ENCODE assay signal across 24 cellular contexts in the genomic region with DNA sequence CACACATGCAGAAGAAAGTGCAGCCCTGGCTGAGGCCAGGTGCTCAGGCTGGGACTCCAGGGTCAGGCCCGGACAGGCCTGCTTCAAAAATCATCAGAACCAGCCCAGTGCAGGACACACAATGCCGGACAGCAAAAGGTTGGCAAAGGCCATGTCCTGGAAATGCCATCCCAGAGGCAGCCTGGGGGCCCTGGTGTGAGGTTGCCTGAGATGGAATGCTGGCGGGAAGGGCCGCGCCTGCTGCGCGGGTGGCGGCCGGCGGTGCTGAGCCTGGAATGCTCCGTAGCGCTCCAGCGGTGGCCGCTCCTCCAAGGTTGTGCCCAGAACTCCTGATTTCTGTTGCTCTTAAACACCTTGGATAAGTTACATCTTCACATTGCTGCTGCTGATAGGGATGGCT. TPM values are rescaled to one million over a fixed set of nuclear protein-coding genes. Genes with fewer than 3 reads are reported as not detected.
A peak's percentile ranks its signal among the peaks of the same experiment; 100 is the strongest.
DNase-seq lines count a peak whose midpoint lies in the region; ATAC-seq, FAIRE-seq and TF ChIP-seq lines count a peak whose summit lies in the region.
"Had no signal": no experiment of that assay in that cellular context is flagged by ENCODE, and none has a peak within 500 bp of the region (broad histone marks: within the 10 kb centered on the region; RNA-seq: fewer than 3 reads in every experiment).

No MANE protein-coding gene starts in this region.

- intact Hi-C loops in left cardiac atrium (cut with DNase I) (no loop called here), K562 (cut with micrococcal nuclease) (no loop called here)

- H3K36me3 ChIP-seq in cardiac muscle cell = peaks cover 13% of the 10 kb centered on the region
- H3K36me3 ChIP-seq in K562 (ENCODE audit: control insufficient read depth, insufficient read depth, low read length) = peaks cover 76% of the 10 kb centered on the region; the same call in 1 of the 3 replicates
- H3K36me3 ChIP-seq in neuronal stem cell (replicated peaks in 1 of 2; ENCODE audit: control insufficient read depth in 2 of 2, insufficient read depth in 2 of 2, low read length in 2 of 2) = peaks cover 58 to 89% of the 10 kb centered on the region in 2 donors

- H4K8ac ChIP-seq in H9 (replicated peaks; ENCODE audit: insufficient read length, low read depth, low read length) (no peak overlapping the region), neuronal stem cell (ENCODE audit: low read depth, low read length) (no peak overlapping the region)

- no peaks in the 10 kb centered on the region for H3K27me3 Mint-ChIP-seq in H9 (ENCODE audit: low read depth)
- H3K27me3 Mint-ChIP-seq: B cell had no signal

- H3K23me2 ChIP-seq in H9 (ENCODE audit: insufficient read length, low read depth, low read length, poor library complexity, severe bottlenecking) = no peaks in the 10 kb centered on the region

- no CpG with 5 or more reads among the region's 14 CpGs for WGBS in H9 (ENCODE audit: extremely low coverage, insufficient read length, low lambda C conversion rate)
- 50% methylated on average over 2 of the region's 14 CpGs for WGBS in K562 (ENCODE audit: insufficient coverage, low coverage, missing lambda C conversion rate)
- WGBS in neuronal stem cell (ENCODE audit: extremely low coverage in 2 of 2, insufficient read length in 2 of 2, insufficient replicate concordance in 1 of 2), 2 donors = no CpG with 5 or more reads among the region's 14 CpGs

- FAIRE-seq in K562 (lab: Jason Lieb, UNC) = no peak
- FAIRE-seq: A204.1, D721Med, GM18507 had no signal

- H4K20me1 ChIP-seq in H9 (ENCODE audit: control insufficient read depth, insufficient read depth, insufficient read length) = no peaks in the 10 kb centered on the region
- H4K20me1 ChIP-seq in K562 (replicated peaks; ENCODE audit: control insufficient read depth, insufficient read depth, low read length) = no peaks in the 10 kb centered on the region

- H2AK5ac ChIP-seq in H9 (ENCODE audit: insufficient read length, low read length) = no peak overlapping the region
- no peak overlapping the region for H2AK5ac ChIP-seq in neuronal stem cell (ENCODE audit: low read depth, low read length)

- no peaks in the 10 kb centered on the region for H3K9me1 ChIP-seq in K562 (ENCODE audit: control insufficient read depth, insufficient read depth, low read length)

- H3K14ac ChIP-seq in H9 (ENCODE audit: insufficient read depth, low read length) = no peak overlapping the region
- no peak overlapping the region for H3K14ac ChIP-seq in neuronal stem cell (ENCODE audit: low read length)

- no peaks in the 10 kb centered on the region for H3K27me3 ChIP-seq in cardiac muscle cell
- no peaks in the 10 kb centered on the region for H3K27me3 ChIP-seq in H9 (ENCODE audit: insufficient read depth, low read length)
- H3K27me3 ChIP-seq in K562 (ENCODE audit: control insufficient read depth in 2 of 2, insufficient read depth in 2 of 2, low read length in 2 of 2) = no peaks in the 10 kb centered on the region
- H3K27me3 ChIP-seq in neuronal stem cell (ENCODE audit: control insufficient read depth in 3 of 3, insufficient read depth in 3 of 3, low read depth in 1 of 3, low read length in 3 of 3) = no peaks in the 10 kb centered on the region
- H3K27me3 ChIP-seq: SJCRH30 had no signal

- H2BK12ac ChIP-seq in H9 (ENCODE audit: insufficient read length, low read depth, low read length) (no peak overlapping the region), neuronal stem cell (ENCODE audit: low read length) (no peak overlapping the region)

- H3T11ph ChIP-seq in H9 (ENCODE audit: low read length) = no peak overlapping the region

- no peak for DNase-seq in cardiac muscle cell (ENCODE audit: low read depth in 1 of 2, low spot score in 1 of 2)
- no peak for DNase-seq in left cardiac atrium
- DNase-seq in H9 = no peak
- DNase-seq in K562 (ENCODE audit: extremely low read depth in 1 of 4, low spot score in 3 of 4) = no peak
- DNase-seq in neuronal stem cell (ENCODE audit: low spot score) = no peak
- no peak for DNase-seq in pons (ENCODE audit: low spot score)
- DNase-seq: DMS53, GDM1, MM.1S, NCI-H1092, NCI-H1436, NCI-H187 treated with DMSO at 0.1 percent for 48 hours, NCI-H226, NCI-H510A treated with DMSO at 0.1 percent for 48 hours, NCI-H748 treated with DMSO at 0.1 percent for 48 hours, SJCRH30 had no signal

- H3K4ac ChIP-seq in H9 (ENCODE audit: low read depth, low read length) = no peak overlapping the region
- no peak overlapping the region for H3K4ac ChIP-seq in neuronal stem cell (ENCODE audit: low read length)

- peak overlapping the region in 2 of 3 experiments; percentile 52 to 72; a peak in 2 of 7 replicates for H3K27ac Mint-ChIP-seq in H9
- H3K27ac Mint-ChIP-seq: B cell had no signal

- POLR2A ChIA-PET in K562 (lab: Yijun Ruan, JAX) = no interaction called here

- no TSS peak for BruUV-seq in K562 (replicated peaks; lab: Mats Ljungman, UMichigan)

- in situ Hi-C loops in K562 (cut with MboI) = no loop called here

- peak overlapping the region; percentile 49 for H3K27ac ChIP-seq in cardiac muscle cell
- no peak overlapping the region for H3K27ac ChIP-seq in H9 (ENCODE audit: insufficient read length, low read depth, low read length)
- no peak overlapping the region for H3K27ac ChIP-seq in K562 (ENCODE audit: extremely low read depth, low read depth, low read length)
- H3K27ac ChIP-seq in neuronal stem cell (replicated peaks; ENCODE audit: low read length) = no peak overlapping the region
- H3K27ac ChIP-seq: PC-9, SJCRH30 had no signal

- H2BK5ac ChIP-seq in H9 (ENCODE audit: insufficient read length, low read length) (no peak overlapping the region), neuronal stem cell (ENCODE audit: low read length) (no peak overlapping the region)

- H3K9me3 ChIP-seq in cardiac muscle cell (ENCODE audit: low read depth) = no peaks in the 10 kb centered on the region
- no peaks in the 10 kb centered on the region for H3K9me3 ChIP-seq in H9 (ENCODE audit: control insufficient read depth, low read depth, low read length)
- no peaks in the 10 kb centered on the region for H3K9me3 ChIP-seq in K562 (replicated peaks; ENCODE audit: control insufficient read depth, insufficient read depth, low read depth, low read length)
- H3K9me3 ChIP-seq in neuronal stem cell (replicated peaks in 1 of 2; ENCODE audit: control insufficient read depth in 2 of 2, insufficient read depth in 1 of 2, low read depth in 1 of 2, low read length in 2 of 2) = peaks cover 0 to 2% of the 10 kb centered on the region in 2 donors
- H3K9me3 ChIP-seq: SJCRH30 had no signal

- H3K4me1 ChIP-seq in cardiac muscle cell (ENCODE audit: low read depth) (peaks cover 6% of the 10 kb centered on the region), H9 (ENCODE audit: insufficient read depth, low read length) (no peaks in the 10 kb centered on the region), K562 (replicated peaks in 1 of 2; ENCODE audit: control insufficient read depth in 2 of 2, insufficient read depth in 2 of 2, low read length in 2 of 2) (peaks cover 0 to 29% of the 10 kb centered on the region in 2 experiments; a peak in 2 of 5 replicates), neuronal stem cell (ENCODE audit: control insufficient read depth in 2 of 2, insufficient read depth in 1 of 2, low read depth in 1 of 2, low read length in 2 of 2) (no peaks in the 10 kb centered on the region)

- no peak overlapping the region for H2BK15ac ChIP-seq in H9 (ENCODE audit: low read depth, low read length)
- H2BK15ac ChIP-seq in neuronal stem cell (ENCODE audit: low read length) = no peak overlapping the region

- no peak overlapping the region for H3K56ac ChIP-seq in H9 (ENCODE audit: insufficient read length, low read depth, low read length)

- H2AFZ ChIP-seq in H9 (ENCODE audit: low read length) (no peak overlapping the region), K562 (ENCODE audit: low read depth, low read length) (no peak overlapping the region), neuronal stem cell (ENCODE audit: low read length) (no peak overlapping the region)
- H2AFZ ChIP-seq: PC-9 had no signal

- H3K18ac ChIP-seq in H9 (ENCODE audit: insufficient read length, low read depth, low read length) (no peak overlapping the region), neuronal stem cell (ENCODE audit: low read length) (no peak overlapping the region)

- TF ChIP-seq POLR2A in K562 (conservative IDR thresholded peaks at IDR 0.05) = no peak

- H4K91ac ChIP-seq in H9 (ENCODE audit: insufficient read length, low read depth, low read length) (no peak overlapping the region), neuronal stem cell (ENCODE audit: low read depth, low read length, poor library complexity) (no peak overlapping the region)

- no peak overlapping the region for H4K5ac ChIP-seq in H9 (ENCODE audit: insufficient read length, low read depth, low read length)

- H2BK120ac ChIP-seq in H9 (ENCODE audit: low read depth, low read length, poor library complexity, severe bottlenecking) (no peak overlapping the region), neuronal stem cell (ENCODE audit: low read depth, low read length) (no peak overlapping the region)

- no peak for TF ChIP-seq RAD21 in K562 (CRISPR knock-in tag; conservative IDR thresholded peaks at IDR 0.05 in 1 of 2, IDR thresholded peaks at IDR 0.05 in 1 of 2)

- H3K4me3 ChIP-seq in cardiac muscle cell (no peak overlapping the region), K562 (no peak overlapping the region), neuronal stem cell (ENCODE audit: low read length in 2 of 2) (no peak overlapping the region)
- H3K4me3 ChIP-seq: PC-9, SJCRH30 had no signal

- H3K79me1 ChIP-seq in H9 (ENCODE audit: insufficient read depth, low read depth, low read length, poor library complexity, severe bottlenecking) (no peaks in the 10 kb centered on the region), neuronal stem cell (ENCODE audit: low read depth, low read length) (peaks cover 36% of the 10 kb centered on the region)

- H3K9ac ChIP-seq in H9 (ENCODE audit: extremely low read depth, insufficient read length, low read length) = no peak overlapping the region
- H3K9ac ChIP-seq in K562 (ENCODE audit: insufficient read depth in 1 of 2, low read depth in 2 of 2, low read length in 2 of 2) = no peak overlapping the region
- peak overlapping the region; percentile 50 for H3K9ac ChIP-seq in neuronal stem cell (ENCODE audit: low read depth, low read length, poor library complexity)

- TF ChIP-seq CTCF in cardiac muscle cell (IDR thresholded peaks at IDR 0.05; ENCODE audit: low read depth, low read length) (no peak), H9 (conservative IDR thresholded peaks at IDR 0.05) (no peak), K562 (IDR thresholded peaks at IDR 0.05 in 2 of 3, conservative IDR thresholded peaks at IDR 0.05 in 1 of 3; ENCODE audit: insufficient read depth in 2 of 3, low read depth in 1 of 3, low read length in 3 of 3) (no peak)

- H3K4me3 Mint-ChIP-seq in H9 = no peak overlapping the region
- H3K4me3 Mint-ChIP-seq: B cell, CD14-positive monocyte had no signal

- H3K4me2 ChIP-seq in H9 (ENCODE audit: insufficient read depth, insufficient read length, low read length) (no peak overlapping the region), K562 (ENCODE audit: insufficient read depth, low read length) (no peak overlapping the region), neuronal stem cell (ENCODE audit: insufficient read depth, low read length, poor library complexity, severe bottlenecking) (no peak overlapping the region)
- H3K4me2 ChIP-seq: PC-9 had no signal

- H2BK20ac ChIP-seq in H9 (ENCODE audit: low read depth, low read length, poor library complexity, severe bottlenecking) = no peak overlapping the region

- H3K79me2 ChIP-seq in H9 (ENCODE audit: insufficient read depth, low read length) (no peaks in the 10 kb centered on the region), K562 (ENCODE audit: control insufficient read depth, insufficient read depth, low read length) (0 out of 3 replicates have a peak, but pooled peaks cover 5% of the 10 kb centered on the region)

- no peak overlapping the region for H3K23ac ChIP-seq in H9 (ENCODE audit: insufficient read length, low read depth, low read length)
- H3K23ac ChIP-seq in neuronal stem cell (ENCODE audit: low read depth, low read length, poor library complexity) = no peak overlapping the region

- no peak for ATAC-seq in left cardiac atrium
- ATAC-seq in K562 = no peak
- ATAC-seq in GM18861 (IDR thresholded peaks at IDR 0.05; ENCODE audit: unreplicated experiment) = no peak

- H3K4me1 Mint-ChIP-seq in H9 = no peaks in the 10 kb centered on the region
- H3K4me1 Mint-ChIP-seq: B cell, CD14-positive monocyte had no signal

- CTCF ChIA-PET in K562 (lab: Yijun Ruan, JAX; ENCODE audit: low intra/inter-chr PET ratio) = no interaction called here

- no peak for TF ChIP-seq EP300 in K562 (IDR thresholded peaks at IDR 0.05; ENCODE audit: low read length)

- peaks cover 22 to 58% (median 57%) of the 10 kb centered on the region in 3 experiments; a peak in 6 of 7 replicates for H3K36me3 Mint-ChIP-seq in H9 (ENCODE audit: insufficient read depth in 1 of 3, low read depth in 3 of 3)

- H3K9me3 Mint-ChIP-seq in H9 = no peaks in the 10 kb centered on the region; a peak in 1 of 5 replicates
- H3K9me3 Mint-ChIP-seq: CD14-positive monocyte had no signal

RNA-seq across cellular contexts. Expression of a gene that starts 21.7 kb away (rescaled TPM):
- total RNA-seq in cardiac muscle cell (804 and 1,173 TPM in 2 replicates), left cardiac atrium (100 to 1,000 TPM; 783 to 843 TPM), H9 (2021) (5.7 and 7.2 TPM in 2 replicates), K562 (2014; rRNA removed) (1.7 and 2.0 TPM in 2 replicates), K562 (2014; rRNA removed; fragmentation: Illumina TruSeq; extraction: Trizol) (not detected in 2 replicates), K562 (2015; rRNA removed; fragmentation: Illumina TruSeq; extraction: Trizol) (0.33 and 0.34 TPM in 2 replicates), K562 (2021) (1.2 and 1.7 TPM in 2 replicates)
- polyA plus RNA-seq in cardiac muscle cell (1,364 and 1,845 TPM in 2 replicates), K562 (2011; rRNA removed) (1.0 and 2.2 TPM in 2 replicates), K562 (2014; fragmentation: Illumina TruSeq; extraction: Trizol) (0.18 and 0.51 TPM in 2 replicates), K562 (2014; fragmentation: Nextera tagmentation; extraction: Ambion mirVana) (under 1 TPM; 0.25 to 0.27 TPM), K562 (2014; rRNA removed) (0.16 and 1.2 TPM in 2 replicates)
- 2.6 TPM in 1 of 2 replicates, not detected in the other for total RNA-seq in K562 (2011; cell fraction: chromatin; rRNA removed; ENCODE audit: low replicate concordance)
- total RNA-seq in K562 (2011; cell fraction: nucleolus; rRNA removed) = 0.53 and 1.7 TPM in 2 replicates
- total RNA-seq in K562 (2011; cell fraction: nucleoplasm; rRNA removed) = 1.2 and 1.5 TPM in 2 replicates
- 4.4 and 9.0 TPM in 2 replicates for polyA plus RNA-seq in K562 (2011; cell fraction: cytosol; rRNA removed)
- polyA plus RNA-seq in K562 (2011; cell fraction: nucleus; rRNA removed) = 4.8 and 11.0 TPM in 2 replicates
- polyA plus RNA-seq in K562 (2012) = 1.4 and 1.9 TPM in 2 replicates
- 0.39 TPM in 1 of 2 replicates, not detected in the other for polyA minus RNA-seq in K562 (2011; rRNA and poly(A)+ RNA removed)
- 1.2 and 2.0 TPM in 2 replicates for polyA minus RNA-seq in K562 (2011; cell fraction: cytosol; rRNA and poly(A)+ RNA removed)
- 0.67 and 0.94 TPM in 2 replicates for polyA minus RNA-seq in K562 (2011; cell fraction: nucleus; rRNA and poly(A)+ RNA removed)
- polyA plus RNA-seq in neuronal stem cell (2013, experiment 1 of 2) = 16.9 TPM
- polyA plus RNA-seq in neuronal stem cell (2013, experiment 2 of 2) = 15.2 TPM

RNA-seq across cellular contexts. Expression of a gene that starts 33.3 kb away (rescaled TPM):
- total RNA-seq in cardiac muscle cell (136 and 208 TPM in 2 replicates), left cardiac atrium (100 to 1,000 TPM in 1 of 2 donors, 10 to 100 TPM in 1; 99.5 to 115 TPM), H9 (2021) (222 and 230 TPM in 2 replicates), K562 (2014; rRNA removed) (48.1 and 61.0 TPM in 2 replicates), K562 (2014; rRNA removed; fragmentation: Illumina TruSeq; extraction: Trizol) (11.6 and 12.2 TPM in 2 replicates), K562 (2015; rRNA removed; fragmentation: Illumina TruSeq; extraction: Trizol) (32.3 and 33.4 TPM in 2 replicates), K562 (2021) (107 and 118 TPM in 2 replicates)
- polyA plus RNA-seq in cardiac muscle cell (110 and 149 TPM in 2 replicates), K562 (2011; rRNA removed) (47.7 and 58.6 TPM in 2 replicates), K562 (2014; fragmentation: Illumina TruSeq; extraction: Trizol) (29.5 and 45.4 TPM in 2 replicates), K562 (2014; fragmentation: Nextera tagmentation; extraction: Ambion mirVana) (under 1 TPM; 0.13 to 0.14 TPM), K562 (2014; rRNA removed) (90.0 and 103 TPM in 2 replicates)
- 154 and 390 TPM in 2 replicates for total RNA-seq in K562 (2011; cell fraction: chromatin; rRNA removed; ENCODE audit: low replicate concordance)
- 257 and 271 TPM in 2 replicates for total RNA-seq in K562 (2011; cell fraction: nucleolus; rRNA removed)
- 138 and 156 TPM in 2 replicates for total RNA-seq in K562 (2011; cell fraction: nucleoplasm; rRNA removed)
- 31.6 and 47.1 TPM in 2 replicates for polyA plus RNA-seq in K562 (2011; cell fraction: cytosol; rRNA removed)
- polyA plus RNA-seq in K562 (2011; cell fraction: nucleus; rRNA removed) = 383 and 622 TPM in 2 replicates
- 74.0 and 91.7 TPM in 2 replicates for polyA plus RNA-seq in K562 (2012)
- 13.9 and 22.6 TPM in 2 replicates for polyA minus RNA-seq in K562 (2011; rRNA and poly(A)+ RNA removed)
- 69.0 and 80.6 TPM in 2 replicates for polyA minus RNA-seq in K562 (2011; cell fraction: cytosol; rRNA and poly(A)+ RNA removed)
- 102 and 104 TPM in 2 replicates for polyA minus RNA-seq in K562 (2011; cell fraction: nucleus; rRNA and poly(A)+ RNA removed)
- polyA plus RNA-seq in neuronal stem cell (2013, experiment 1 of 2) = 199 TPM
- 194 TPM for polyA plus RNA-seq in neuronal stem cell (2013, experiment 2 of 2)

RNA-seq across cellular contexts. Expression of a gene that starts 33.7 kb away (rescaled TPM):
- total RNA-seq in cardiac muscle cell = 46.9 and 51.1 TPM in 2 replicates
- 196 and 203 TPM in 2 replicates for polyA plus RNA-seq in cardiac muscle cell
- total RNA-seq in left cardiac atrium = 100 to 1,000 TPM; 137 to 192 TPM
- 6.9 and 8.8 TPM in 2 replicates for total RNA-seq in H9 (2021)
- total RNA-seq in K562 (2011; cell fraction: chromatin; rRNA removed; ENCODE audit: low replicate concordance) = not detected in 2 replicates
- not detected in 2 replicates for total RNA-seq in K562 (2011; cell fraction: nucleolus; rRNA removed)
- total RNA-seq in K562 (2011; cell fraction: nucleoplasm; rRNA removed) = 0.29 TPM in 1 of 2 replicates, not detected in the other
- not detected in 2 replicates for total RNA-seq in K562 (2014; rRNA removed)
- not detected in 2 replicates for total RNA-seq in K562 (2014; rRNA removed; fragmentation: Illumina TruSeq; extraction: Trizol)
- total RNA-seq in K562 (2015; rRNA removed; fragmentation: Illumina TruSeq; extraction: Trizol) = not detected in 2 replicates
- 0.58 and 0.98 TPM in 2 replicates for total RNA-seq in K562 (2021)
- 0.14 and 0.23 TPM in 2 replicates for polyA plus RNA-seq in K562 (2011; rRNA removed)
- 0.31 and 0.46 TPM in 2 replicates for polyA plus RNA-seq in K562 (2011; cell fraction: cytosol; rRNA removed)
- polyA plus RNA-seq in K562 (2011; cell fraction: nucleus; rRNA removed) = 0.21 and 1.1 TPM in 2 replicates
- 0.72 TPM in 1 of 2 replicates, not detected in the other for polyA plus RNA-seq in K562 (2012)
- polyA plus RNA-seq in K562 (2014; fragmentation: Illumina TruSeq; extraction: Trizol) = not detected in 2 replicates
- polyA plus RNA-seq in K562 (2014; fragmentation: Nextera tagmentation; extraction: Ambion mirVana) = not detected
- polyA plus RNA-seq in K562 (2014; rRNA removed) = 0.11 TPM in 1 of 2 replicates, not detected in the other
- not detected in 2 replicates for polyA minus RNA-seq in K562 (2011; rRNA and poly(A)+ RNA removed)
- 3.2 and 9.9 TPM in 2 replicates for polyA minus RNA-seq in K562 (2011; cell fraction: cytosol; rRNA and poly(A)+ RNA removed)
- polyA minus RNA-seq in K562 (2011; cell fraction: nucleus; rRNA and poly(A)+ RNA removed) = 0.78 and 1.5 TPM in 2 replicates
- polyA plus RNA-seq in neuronal stem cell (2013, experiment 1 of 2) = 98.0 TPM
- polyA plus RNA-seq in neuronal stem cell (2013, experiment 2 of 2) = 93.7 TPM
- total RNA-seq: H4 had no signal

RNA-seq across cellular contexts. Expression of a gene that starts 38.1 kb away (rescaled TPM):
- 32.0 and 33.0 TPM in 2 replicates for total RNA-seq in cardiac muscle cell
- polyA plus RNA-seq in cardiac muscle cell = 27.4 and 27.6 TPM in 2 replicates
- 1 to 10 TPM; 5.1 to 5.9 TPM for total RNA-seq in left cardiac atrium
- 26.2 TPM in 2 replicates for total RNA-seq in H9 (2021)
- total RNA-seq in K562 (2011; cell fraction: chromatin; rRNA removed; ENCODE audit: low replicate concordance) = 5.0 and 22.4 TPM in 2 replicates
- 19.2 and 23.0 TPM in 2 replicates for total RNA-seq in K562 (2011; cell fraction: nucleolus; rRNA removed)
- total RNA-seq in K562 (2011; cell fraction: nucleoplasm; rRNA removed) = 7.6 and 10.1 TPM in 2 replicates
- total RNA-seq in K562 (2014; rRNA removed) = 26.4 and 28.3 TPM in 2 replicates
- total RNA-seq in K562 (2014; rRNA removed; fragmentation: Illumina TruSeq; extraction: Trizol) = 0.64 and 0.84 TPM in 2 replicates
- total RNA-seq in K562 (2015; rRNA removed; fragmentation: Illumina TruSeq; extraction: Trizol) = 6.6 and 8.8 TPM in 2 replicates
- 20.1 and 25.7 TPM in 2 replicates for total RNA-seq in K562 (2021)
- 5.9 and 6.6 TPM in 2 replicates for polyA plus RNA-seq in K562 (2011; rRNA removed)
- polyA plus RNA-seq in K562 (2011; cell fraction: cytosol; rRNA removed) = 7.3 and 21.3 TPM in 2 replicates
- 19.1 and 36.6 TPM in 2 replicates for polyA plus RNA-seq in K562 (2011; cell fraction: nucleus; rRNA removed)
- polyA plus RNA-seq in K562 (2012) = 12.3 and 15.1 TPM in 2 replicates
- polyA plus RNA-seq in K562 (2014; fragmentation: Illumina TruSeq; extraction: Trizol) = 1.2 and 6.8 TPM in 2 replicates
- under 1 TPM; 0.21 to 0.25 TPM for polyA plus RNA-seq in K562 (2014; fragmentation: Nextera tagmentation; extraction: Ambion mirVana)
- 18.9 and 19.4 TPM in 2 replicates for polyA plus RNA-seq in K562 (2014; rRNA removed)
- polyA minus RNA-seq in K562 (2011; rRNA and poly(A)+ RNA removed) = 0.99 and 1.6 TPM in 2 replicates
- polyA minus RNA-seq in K562 (2011; cell fraction: cytosol; rRNA and poly(A)+ RNA removed) = 7.5 and 8.6 TPM in 2 replicates
- polyA minus RNA-seq in K562 (2011; cell fraction: nucleus; rRNA and poly(A)+ RNA removed) = 10.3 and 11.8 TPM in 2 replicates
- 13.4 TPM for polyA plus RNA-seq in neuronal stem cell (2013, experiment 1 of 2)
- polyA plus RNA-seq in neuronal stem cell (2013, experiment 2 of 2) = 11.7 TPM

RNA-seq across cellular contexts. Expression of a gene that starts 54.6 kb away (rescaled TPM):
- 2.5 and 3.7 TPM in 2 replicates for total RNA-seq in cardiac muscle cell
- 3.0 and 4.1 TPM in 2 replicates for polyA plus RNA-seq in cardiac muscle cell
- 1 to 10 TPM in 1 of 2 donors, under 1 TPM in 1; 0.77 to 1.6 TPM for total RNA-seq in left cardiac atrium
- total RNA-seq in H9 (2021) = 0.50 and 0.83 TPM in 2 replicates
- 2.3 and 5.1 TPM in 2 replicates for total RNA-seq in K562 (2011; cell fraction: chromatin; rRNA removed; ENCODE audit: low replicate concordance)
- 2.6 and 3.8 TPM in 2 replicates for total RNA-seq in K562 (2011; cell fraction: nucleolus; rRNA removed)
- 1.9 and 2.6 TPM in 2 replicates for total RNA-seq in K562 (2011; cell fraction: nucleoplasm; rRNA removed)
- 0.04 and 0.05 TPM in 2 replicates for total RNA-seq in K562 (2014; rRNA removed)
- 0.06 and 0.55 TPM in 2 replicates for total RNA-seq in K562 (2014; rRNA removed; fragmentation: Illumina TruSeq; extraction: Trizol)
- 0.14 and 0.45 TPM in 2 replicates for total RNA-seq in K562 (2015; rRNA removed; fragmentation: Illumina TruSeq; extraction: Trizol)
- 1.0 and 1.7 TPM in 2 replicates for total RNA-seq in K562 (2021)
- polyA plus RNA-seq in K562 (2011; rRNA removed) = 0.31 and 0.50 TPM in 2 replicates
- 0.22 and 0.66 TPM in 2 replicates for polyA plus RNA-seq in K562 (2011; cell fraction: cytosol; rRNA removed)
- polyA plus RNA-seq in K562 (2011; cell fraction: nucleus; rRNA removed) = 3.7 and 7.3 TPM in 2 replicates
- 0.14 and 0.36 TPM in 2 replicates for polyA plus RNA-seq in K562 (2012)
- 0.04 and 0.14 TPM in 2 replicates for polyA plus RNA-seq in K562 (2014; fragmentation: Illumina TruSeq; extraction: Trizol)
- polyA plus RNA-seq in K562 (2014; fragmentation: Nextera tagmentation; extraction: Ambion mirVana) = not detected
- 0.18 and 0.23 TPM in 2 replicates for polyA plus RNA-seq in K562 (2014; rRNA removed)
- polyA minus RNA-seq in K562 (2011; rRNA and poly(A)+ RNA removed) = 0.11 and 0.12 TPM in 2 replicates
- polyA minus RNA-seq in K562 (2011; cell fraction: cytosol; rRNA and poly(A)+ RNA removed) = not detected in 2 replicates
- 0.56 and 0.94 TPM in 2 replicates for polyA minus RNA-seq in K562 (2011; cell fraction: nucleus; rRNA and poly(A)+ RNA removed)
- polyA plus RNA-seq in neuronal stem cell (2013, experiment 1 of 2) = 0.21 TPM
- 0.21 TPM for polyA plus RNA-seq in neuronal stem cell (2013, experiment 2 of 2)

Comparison
In these comparisons a context has a peak if more than half of its experiments do, and no peak if none do; other contexts are left out.
1. RNA of a gene that starts 21.7 kb away (total RNA-seq): 783 to 843 TPM in left cardiac atrium and 804 to 1,173 TPM in cardiac muscle cell; 5.7 to 7.2 TPM in H9 and 0.33 to 2.6 TPM in K562; every median in the first group is over 10 times any median in the second.